Comparison of ENCODE assay signal across 29 cellular contexts in genomic region chr4:10698172-10698571, GRCh38. TPM values are rescaled to one million over a fixed set of nuclear protein-coding genes. Genes with fewer than 3 reads are reported as not detected.
A peak's percentile ranks its signal among the peaks of the same experiment; 100 is the strongest.
DNase-seq lines count a peak whose midpoint lies in the region; ATAC-seq and TF ChIP-seq lines count a peak whose summit lies in the region.
"Had no signal": no experiment of that assay in that cellular context is flagged by ENCODE, and none has a peak within 500 bp of the region (broad histone marks: within the 10 kb centered on the region; RNA-seq: fewer than 3 reads in every experiment).

No MANE protein-coding gene starts in this region.

- no peak overlapping the region for H3K4me3 ChIP-seq in hepatocyte
- no peak overlapping the region for H3K4me3 ChIP-seq in mucosa of descending colon
- H3K4me3 ChIP-seq: BLaER1, GM12878 had no signal

- no peak overlapping the region for H3K4me2 ChIP-seq in hepatocyte
- H3K4me2 ChIP-seq: BLaER1 had no signal

- no peaks in the 10 kb centered on the region for H3K27me3 Mint-ChIP-seq in natural killer cell treated with Interleukin-12 subunit alpha and Interleukin-12 subunit beta and Interleukin-15 and Interleukin-18, amount 100 ng/mL, for 72 hours
- H3K27me3 Mint-ChIP-seq: CD4-positive, alpha-beta memory T cell; CD4-positive, CD25-positive, alpha-beta regulatory T cell; CD8-positive, alpha-beta memory T cell had no signal

- ATAC-seq in mucosa of descending colon, result peak; percentile 32
- no peak for ATAC-seq in natural killer cell treated with Interleukin-12 subunit alpha and Interleukin-12 subunit beta and Interleukin-15 and Interleukin-18, amount 100 ng/mL, for 72 hours
- ATAC-seq in GM18511 (IDR thresholded peaks at IDR 0.05; ENCODE audit: unreplicated experiment), result no peak
- ATAC-seq in GM21423 (IDR thresholded peaks at IDR 0.05; ENCODE audit: unreplicated experiment), result no peak
- ATAC-seq: GM12878 had no signal

- H3K27ac ChIP-seq in hepatocyte, result peak overlapping the region; percentile 38
- H3K27ac ChIP-seq: BLaER1 had no signal

- no peak overlapping the region for H2AFZ ChIP-seq in hepatocyte

- H4K20me1 ChIP-seq in hepatocyte (ENCODE audit: insufficient read depth, poor library complexity, severe bottlenecking), result no peaks in the 10 kb centered on the region
- H4K20me1 ChIP-seq: BLaER1 had no signal

- H3K36me3 ChIP-seq in hepatocyte (replicated peaks; ENCODE audit: insufficient read depth, low read depth), result no peaks in the 10 kb centered on the region
- H3K36me3 ChIP-seq in mucosa of descending colon (ENCODE audit: low read depth), result no peaks in the 10 kb centered on the region
- H3K36me3 ChIP-seq: BE2C, BLaER1 had no signal

- H3K27ac Mint-ChIP-seq in natural killer cell treated with Interleukin-12 subunit alpha and Interleukin-12 subunit beta and Interleukin-15 and Interleukin-18, amount 100 ng/mL, for 72 hours, result no peak overlapping the region
- H3K27ac Mint-ChIP-seq: CD14-positive monocyte; CD4-positive, alpha-beta memory T cell; CD4-positive, CD25-positive, alpha-beta regulatory T cell; CD8-positive, alpha-beta memory T cell had no signal

- peaks cover 23% of the 10 kb centered on the region for H3K4me1 ChIP-seq in hepatocyte (ENCODE audit: insufficient read depth)
- H3K4me1 ChIP-seq in mucosa of descending colon (ENCODE audit: low read depth), result peaks cover 11% of the 10 kb centered on the region
- H3K4me1 ChIP-seq: BE2C, BLaER1 had no signal

- H3K27me3 ChIP-seq in hepatocyte, result no peaks in the 10 kb centered on the region
- H3K27me3 ChIP-seq: BE2C, BLaER1 had no signal

- H3K9me2 ChIP-seq in hepatocyte (replicated peaks; ENCODE audit: insufficient read depth), result no peaks in the 10 kb centered on the region

- intact Hi-C loops in mucosa of descending colon (cut with DNase I, micrococcal nuclease), result no loop called here

- DNase-seq in HT-29 (ENCODE audit: low spot score) (peak; percentile 24), LoVo (ENCODE audit: low spot score) (peak; percentile 11), hepatocyte (ENCODE audit: low spot score) (no peak), mucosa of descending colon (no peak)
- no peak for DNase-seq in natural killer cell treated with Interleukin-12 subunit alpha and Interleukin-12 subunit beta and Interleukin-15 and Interleukin-18, amount 100 ng/mL, for 72 hours (ENCODE audit: low spot score)
- DNase-seq in activated T-cell treated with anti-CD3 and anti-CD28 coated beads, Interleukin-2, amount 50 U/mL, for 1 hour, result no peak
- DNase-seq: 8988T; ACHN; BE2C; C1 segment of cervical spinal cord; CD4-positive, alpha-beta memory T cell; CD4-positive, CD25-positive, alpha-beta regulatory T cell; CD8-positive, alpha-beta memory T cell; COR-L47; DMS 273 treated with DMSO at 0.1 percent for 48 hours; DMS153; DMS79; DND-41; EL; GDM1 had no signal

- no peaks in the 10 kb centered on the region for H3K9me3 ChIP-seq in hepatocyte (ENCODE audit: low read depth)
- no peaks in the 10 kb centered on the region for H3K9me3 ChIP-seq in mucosa of descending colon
- H3K9me3 ChIP-seq: BE2C, BLaER1 had no signal

- H3K36me3 Mint-ChIP-seq in natural killer cell treated with Interleukin-12 subunit alpha and Interleukin-12 subunit beta and Interleukin-15 and Interleukin-18, amount 100 ng/mL, for 72 hours, result no peaks in the 10 kb centered on the region
- H3K36me3 Mint-ChIP-seq: CD14-positive monocyte; CD4-positive, alpha-beta memory T cell; CD4-positive, CD25-positive, alpha-beta regulatory T cell; CD8-positive, alpha-beta memory T cell had no signal

- H3K79me2 ChIP-seq in hepatocyte, result no peaks in the 10 kb centered on the region

- no peaks in the 10 kb centered on the region for H3K4me1 Mint-ChIP-seq in natural killer cell treated with Interleukin-12 subunit alpha and Interleukin-12 subunit beta and Interleukin-15 and Interleukin-18, amount 100 ng/mL, for 72 hours (ENCODE audit: low read depth in 2 of 2)
- H3K4me1 Mint-ChIP-seq: CD14-positive monocyte; CD4-positive, alpha-beta memory T cell; CD8-positive, alpha-beta memory T cell had no signal

- H3K4me3 Mint-ChIP-seq in natural killer cell treated with Interleukin-12 subunit alpha and Interleukin-12 subunit beta and Interleukin-15 and Interleukin-18, amount 100 ng/mL, for 72 hours, result no peak overlapping the region
- H3K4me3 Mint-ChIP-seq: CD14-positive monocyte; CD4-positive, alpha-beta memory T cell; CD4-positive, CD25-positive, alpha-beta regulatory T cell; CD8-positive, alpha-beta memory T cell had no signal

- TF ChIP-seq CTCF in hepatocyte (IDR thresholded peaks at IDR 0.05; ENCODE audit: poor library complexity), result no peak
- no peak for TF ChIP-seq CTCF in mucosa of descending colon (IDR thresholded peaks at IDR 0.05)

- 77% methylated on average over 1 of the region's 1 CpG for WGBS in hepatocyte (ENCODE audit: low lambda C conversion rate, missing lambda C conversion rate)

- no peaks in the 10 kb centered on the region for H3K9me3 Mint-ChIP-seq in natural killer cell treated with Interleukin-12 subunit alpha and Interleukin-12 subunit beta and Interleukin-15 and Interleukin-18, amount 100 ng/mL, for 72 hours

RNA-seq across cellular contexts. Expression of gene CLNK, which starts 13.6 kb away (rescaled TPM):
- total RNA-seq in HT-29 (2014; rRNA removed; shearing (Covaris generic)), result not detected in 2 replicates
- not detected in 2 replicates for total RNA-seq in hepatocyte
- not detected in 2 replicates for polyA plus RNA-seq in hepatocyte
- total RNA-seq in mucosa of descending colon, result under 1 TPM in 2 of 3 donors, not detected in 1; 0.27 to 0.60 TPM
- total RNA-seq in natural killer cell treated with Interleukin-12 subunit alpha and Interleukin-12 subunit beta and Interleukin-15 and Interleukin-18, amount 100 ng/mL, for 72 hours, result under 1 TPM; 0.45 to 0.70 TPM
- total RNA-seq: A673, Daoy, G401 had no signal
- polyA plus RNA-seq: AG04450; CD14-positive monocyte; CD4-positive, alpha-beta memory T cell; CD8-positive, alpha-beta memory T cell had no signal

Comparison
In these comparisons a context has a peak if more than half of its experiments do, and no peak if none do; other contexts are left out.
1. DNase-seq: peak in HT-29 (single experiment) and LoVo (single experiment); none in hepatocyte (single experiment), mucosa of descending colon (0 of 3), natural killer cell treated with Interleukin-12 subunit alpha and Interleukin-12 subunit beta and Interleukin-15 and Interleukin-18, amount 100 ng/mL, for 72 hours (single experiment) and activated T-cell treated with anti-CD3 and anti-CD28 coated beads, Interleukin-2, amount 50 U/mL, for 1 hour (single experiment).